Comparison of ENCODE assay signal across 1 cellular context in genomic region chr11:46216765-46217089, GRCh38.
TF ChIP-seq lines count a peak whose summit lies in the region.

No MANE protein-coding gene starts in this region.

TF ChIP-seq in SK-N-SH treated with all-trans-retinoic acid at 6 μM for 48 hours, 23 proteins besides CTCF, POLR2A, EP300 and RAD21 (continued from another document):
- no peak for TF ChIP-seq CREB5 (CRISPR knock-in tag; IDR thresholded peaks at IDR 0.05; ENCODE audit: low read depth)
- TF ChIP-seq CSDC2 (CRISPR knock-in tag; IDR thresholded peaks at IDR 0.05) = no peak
- TF ChIP-seq OSR1 (CRISPR knock-in tag; IDR thresholded peaks at IDR 0.05) = no peak
